8 cellular contexts compared by ENCODE assay signal in the genomic region with DNA sequence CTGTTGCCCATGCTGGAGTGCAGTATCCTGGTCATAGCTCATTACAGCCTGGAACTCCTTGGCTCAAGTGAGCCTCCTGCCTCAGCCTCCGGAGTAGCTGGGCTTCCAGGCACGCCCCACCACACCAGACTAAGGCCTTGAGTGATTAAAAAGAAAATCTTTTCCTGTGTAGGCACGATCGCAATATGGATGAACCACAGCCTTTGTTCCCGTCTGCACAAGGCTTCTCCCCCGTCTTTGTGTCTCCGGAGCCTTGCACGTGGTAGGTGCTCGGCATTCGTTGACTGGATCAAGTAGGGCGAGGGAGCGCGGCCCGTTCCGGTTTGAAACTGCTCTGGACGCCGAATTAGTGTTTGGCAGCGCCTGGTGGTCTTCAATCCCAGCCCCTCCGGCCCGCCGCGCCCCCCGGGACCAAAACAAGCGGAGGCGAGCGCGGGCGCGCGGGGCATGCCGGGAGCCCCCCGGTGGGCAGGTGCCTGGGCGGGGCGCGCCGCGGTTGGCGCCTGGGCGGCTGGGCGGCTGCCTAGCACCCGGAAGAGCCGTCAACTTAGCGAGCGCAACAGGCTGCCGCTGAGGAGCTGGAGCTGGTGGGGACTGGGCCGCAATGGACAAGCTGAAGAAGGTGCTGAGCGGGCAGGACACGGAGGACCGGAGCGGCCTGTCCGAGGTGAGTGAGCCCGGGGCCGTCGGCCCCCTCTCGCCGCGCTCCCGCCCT. TPM values are rescaled to one million over a fixed set of nuclear protein-coding genes. Genes with fewer than 3 reads are reported as not detected.
DNase-seq lines count a peak whose midpoint lies in the region; ATAC-seq and TF ChIP-seq lines count a peak whose summit lies in the region.

A gene (plus strand): TSS at position 529 of the 715 bp plus-strand sequence. CDS start 76 bp downstream, at position 605.

- POLR2A ChIA-PET in CD8-positive, alpha-beta T cell (lab: Charles Lee): interaction anchor here (0.8 to 2.6 kb wide), 4 partner anchors 10 to 183 kb away, joined by 3 to 14 read pairs (median 4); no protein-coding TSS in a partner anchor

- ATAC-seq in CD8-positive, alpha-beta T cell: peak; percentile 98
- peak; percentile 79 for ATAC-seq in GM19455 (IDR thresholded peaks at IDR 0.05; ENCODE audit: unreplicated experiment)

- H3K36me3 ChIP-seq in CD8-positive, alpha-beta T cell (ENCODE audit: insufficient read depth, low read length): no peaks in the 10 kb centered on the region
- H3K36me3 ChIP-seq in endocrine pancreas (ENCODE audit: control insufficient read depth, insufficient read depth, low read length): no peaks in the 10 kb centered on the region

- DNase-seq in CD8-positive, alpha-beta T cell: peak; percentile 46 to 89 (median 77)
- peak; percentile 75 to 76 for DNase-seq in HL-60 (ENCODE audit: low read depth in 1 of 2, low spot score in 1 of 2)
- peak; percentile 77 for DNase-seq in NOMO-1 treated with DMSO at 0.1 percent for 48 hours (lab: John Stamatoyannopoulos, UW; ENCODE audit: unreplicated experiment)
- DNase-seq in activated CD8-positive, alpha-beta memory T cell treated with anti-CD3 and anti-CD28 coated beads for 48 hours (ENCODE audit: low read depth in 2 of 3, low spot score in 2 of 3): peak; percentile 57 to 71 (median 64)
- DNase-seq in mesenteric fat pad (ENCODE audit: low spot score): peak; percentile 93
- DNase-seq in stimulated activated CD8-positive, alpha-beta memory T cell treated with anti-CD3 and anti-CD28 coated beads, Interleukin-15, amount 100 ng/mL, for 24 hours (ENCODE audit: low read depth): peak; percentile 57

- H3K4me1 ChIP-seq in CD8-positive, alpha-beta T cell (ENCODE audit: insufficient read depth, low read length): peaks cover 37% of the 10 kb centered on the region
- peaks cover 11% of the 10 kb centered on the region for H3K4me1 ChIP-seq in endocrine pancreas (ENCODE audit: control insufficient read depth, insufficient read depth, low read length)

- intact Hi-C loops in CD8-positive, alpha-beta T cell (cut with DNase I, micrococcal nuclease): loop anchor here (1.0 to 10.0 kb wide), 10 partner anchors 47 to 1672 kb away; a partner anchor contains a TSS

- peaks cover 19% of the 10 kb centered on the region for H3K36me3 Mint-ChIP-seq in CD8-positive, alpha-beta T cell

- H3K27me3 Mint-ChIP-seq in CD8-positive, alpha-beta T cell (ENCODE audit: low read depth): peaks cover 3% of the 10 kb centered on the region

- CTCF ChIA-PET in CD8-positive, alpha-beta T cell (lab: Charles Lee): interaction anchor here (0.9 to 1.3 kb wide), 3 partner anchors 8 to 117 kb away, joined by 3 to 4 read pairs (median 3); no protein-coding TSS in a partner anchor

- H3K4me3 ChIP-seq in CD8-positive, alpha-beta T cell (ENCODE audit: low read depth, low read length): peak within 1 kb of the TSS; percentile 90
- H3K4me3 ChIP-seq in HL-60 (replicated peaks; ENCODE audit: insufficient read depth, low read length) (peak within 1 kb of the TSS; percentile 75), endocrine pancreas (ENCODE audit: control insufficient read depth, insufficient read depth, low read length) (peak within 1 kb of the TSS; percentile 19)

- H3K27ac ChIP-seq in CD8-positive, alpha-beta T cell (ENCODE audit: low read depth, low read length): peak within 1 kb of the TSS; percentile 71
- H3K27ac ChIP-seq in HL-60 (replicated peaks): peak within 1 kb of the TSS; percentile 94

- no peaks in the 10 kb centered on the region for H3K9me3 ChIP-seq in CD8-positive, alpha-beta T cell (ENCODE audit: low read length)
- no peaks in the 10 kb centered on the region for H3K9me3 ChIP-seq in endocrine pancreas (ENCODE audit: control insufficient read depth, low read length)

- H3K4me3 Mint-ChIP-seq in CD8-positive, alpha-beta T cell: peak within 1 kb of the TSS; percentile 94

- peak within 1 kb of the TSS; percentile 91 for H3K9ac ChIP-seq in endocrine pancreas (ENCODE audit: control insufficient read depth, insufficient read depth, low read length)

- no peaks in the 10 kb centered on the region for H3K27me3 ChIP-seq in CD8-positive, alpha-beta T cell (ENCODE audit: insufficient read depth, low read length)
- H3K27me3 ChIP-seq in HL-60 (ENCODE audit: insufficient read depth, poor library complexity, severe bottlenecking) (no peaks in the 10 kb centered on the region), endocrine pancreas (ENCODE audit: control insufficient read depth, insufficient read depth, low read length) (no peaks in the 10 kb centered on the region)

- no peak for TF ChIP-seq CTCF in CD8-positive, alpha-beta T cell (IDR thresholded peaks at IDR 0.05)
- no peak for TF ChIP-seq CTCF in HL-60 (IDR thresholded peaks at IDR 0.05; ENCODE audit: insufficient read depth, low read length)

- no peaks in the 10 kb centered on the region for H3K9me3 Mint-ChIP-seq in CD8-positive, alpha-beta T cell

- H3K4me1 Mint-ChIP-seq in CD8-positive, alpha-beta T cell (ENCODE audit: low read depth): peaks cover 49% of the 10 kb centered on the region

- peak within 1 kb of the TSS; percentile 93 for H3K27ac Mint-ChIP-seq in CD8-positive, alpha-beta T cell

RNA-seq across cellular contexts. Expression of the gene that starts here (rescaled TPM):
- total RNA-seq in CD8-positive, alpha-beta T cell: 10 to 100 TPM; 61.2 to 62.3 TPM
- 53.3 TPM for total RNA-seq in mesenteric fat pad

Comparison
In these comparisons a context has a peak if more than half of its experiments do, and no peak if none do; other contexts are left out.
1. Peak in every context shown above with its lines: DNase-seq, ATAC-seq, H3K4me3 ChIP-seq and H3K27ac ChIP-seq.
2. H3K4me3 ChIP-seq: peak in every context shown above with its lines; median percentile 90 in CD8-positive, alpha-beta T cell; 75 in HL-60; 19 in endocrine pancreas.